8 cellular contexts compared by ENCODE assay signal in the genomic region with DNA sequence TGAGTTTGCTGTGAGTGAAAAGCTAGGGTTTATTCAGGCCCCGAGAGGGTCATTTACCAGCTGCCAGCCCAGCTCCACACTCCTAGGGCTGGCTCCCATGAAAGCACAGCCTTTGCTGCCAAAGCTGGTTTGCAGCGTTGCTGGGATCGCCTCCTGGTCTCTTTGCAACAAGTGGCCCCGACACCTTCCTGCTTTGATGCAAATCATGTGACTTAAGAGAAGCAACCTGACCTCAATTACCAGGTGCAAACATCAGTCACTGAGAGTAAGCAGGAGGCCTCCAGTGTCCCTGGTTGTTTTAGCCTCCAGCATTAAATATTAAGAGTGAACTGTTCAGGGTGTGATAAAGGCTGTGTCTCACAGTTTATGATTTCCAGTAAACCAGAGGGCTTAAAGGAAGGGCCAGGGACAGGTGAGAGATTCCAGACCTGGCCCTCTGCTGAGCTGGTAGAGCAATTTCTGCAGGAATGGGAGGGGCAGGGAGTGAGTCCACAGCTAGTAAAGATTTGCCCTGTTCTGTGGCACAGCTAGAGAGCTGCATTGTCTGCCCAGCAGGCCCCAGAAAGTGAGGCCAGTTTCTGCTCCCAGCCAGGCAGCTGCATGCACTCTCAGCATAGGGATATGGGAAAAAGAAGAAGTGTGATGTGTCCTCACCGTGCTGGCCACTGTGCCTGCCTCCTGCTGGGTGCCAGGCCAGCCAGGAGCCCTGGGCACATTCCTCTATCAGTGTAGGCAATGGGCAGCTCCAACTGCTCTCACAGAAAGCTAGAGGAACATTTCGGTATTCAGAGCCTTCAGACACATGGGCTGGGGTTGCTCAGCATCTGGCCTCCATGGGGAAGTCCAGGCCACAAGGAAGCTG. TPM values are rescaled to one million over a fixed set of nuclear protein-coding genes. Genes with fewer than 3 reads are reported as not detected.
A peak's percentile ranks its signal among the peaks of the same experiment; 100 is the strongest.
DNase-seq lines count a peak whose midpoint lies in the region; ATAC-seq, FAIRE-seq and TF ChIP-seq lines count a peak whose summit lies in the region.

No MANE protein-coding gene starts in this region.

- H3K27ac ChIP-seq in PC-3 (ENCODE audit: low read length) (peak overlapping the region; percentile 55), right atrium auricular region (peak overlapping the region; percentile 46 to 58)

- H3K4me2 ChIP-seq in PC-3 (ENCODE audit: low read length): peak overlapping the region; percentile 32; the same call in 1 of the 2 replicates

- H3K79me2 ChIP-seq in PC-3 (ENCODE audit: low read length): 0 out of 2 replicates have a peak, but pooled peaks cover 5% of the 10 kb centered on the region

- no peak overlapping the region for H3K4me3 ChIP-seq in PC-3 (ENCODE audit: low read length)
- H3K4me3 ChIP-seq in right atrium auricular region: no peak overlapping the region

- H3K9me3 Mint-ChIP-seq in activated T-helper 1 cell treated with anti-CD3 and anti-CD28 coated beads, Interleukin-12 subunit alpha, Interleukin-12 subunit beta, Interleukin-2, Interleukin-4 antibody, amounts not matched to agents 30 ng/mL and 10 ng/mL and 1 ng/mL, durations not matched to agents 14 hours and 24 hours and 36 hours: no peaks in the 10 kb centered on the region

- peaks cover 64% of the 10 kb centered on the region for H3K4me1 ChIP-seq in PC-3 (ENCODE audit: insufficient read depth, low read length)
- H3K4me1 ChIP-seq in right atrium auricular region: peaks cover 0 to 76% of the 10 kb centered on the region in 2 donors

- no peak overlapping the region for H2AFZ ChIP-seq in PC-3 (ENCODE audit: low read length)

- intact Hi-C loops in PC-3 (cut with micrococcal nuclease): no loop called here
- intact Hi-C loops in activated T-helper 1 cell treated with anti-CD3 and anti-CD28 coated beads, Interleukin-12 subunit alpha, Interleukin-12 subunit beta, Interleukin-2, Interleukin-4 antibody, amounts not matched to agents 30 ng/mL and 10 ng/mL and 1 ng/mL, durations not matched to agents 14 hours and 24 hours and 36 hours (cut with micrococcal nuclease): loop anchor here (1.0 to 5.0 kb wide), 6 partner anchors 7 to 630 kb away; a partner anchor contains a TSS

- no TSS peak for BruUV-seq in PC-3 (replicated peaks; lab: Mats Ljungman, UMichigan)

- H3K36me3 ChIP-seq in PC-3 (ENCODE audit: low read depth, low read length) (no peaks in the 10 kb centered on the region), right atrium auricular region (peaks cover 4% of the 10 kb centered on the region)

- H3K4me3 Mint-ChIP-seq in activated T-helper 1 cell treated with anti-CD3 and anti-CD28 coated beads, Interleukin-12 subunit alpha, Interleukin-12 subunit beta, Interleukin-2, Interleukin-4 antibody, amounts not matched to agents 30 ng/mL and 10 ng/mL and 1 ng/mL, durations not matched to agents 14 hours and 24 hours and 36 hours: peak overlapping the region; percentile 72

- FAIRE-seq in D721Med (lab: Jason Lieb, UNC): no peak
- no peak for FAIRE-seq in frontal cortex (lab: Jason Lieb, UNC)

- CTCF ChIA-PET in PC-3 (lab: Charles Lee): no interaction called here

- no peaks in the 10 kb centered on the region for H4K20me1 ChIP-seq in PC-3 (ENCODE audit: low read length)

- no peak overlapping the region for H3K9ac ChIP-seq in PC-3 (ENCODE audit: low read length)

- H3K27me3 ChIP-seq in PC-3 (ENCODE audit: low read length) (no peaks in the 10 kb centered on the region), right atrium auricular region (no peaks in the 10 kb centered on the region)

- POLR2A ChIA-PET in PC-3 (lab: Charles Lee; ENCODE audit: unreplicated experiment): interaction anchor here (0.5 to 0.8 kb wide), 3 partner anchors 27 to 63 kb away, joined by 4 to 6 read pairs (median 5); a partner anchor contains a TSS

- no peaks in the 10 kb centered on the region for H3K27me3 Mint-ChIP-seq in activated T-helper 1 cell treated with anti-CD3 and anti-CD28 coated beads, Interleukin-12 subunit alpha, Interleukin-12 subunit beta, Interleukin-2, Interleukin-4 antibody, amounts not matched to agents 30 ng/mL and 10 ng/mL and 1 ng/mL, durations not matched to agents 14 hours and 24 hours and 36 hours (ENCODE audit: insufficient read depth)

- peak; percentile 71 for ATAC-seq in PC-3

- H3K4me1 Mint-ChIP-seq in activated T-helper 1 cell treated with anti-CD3 and anti-CD28 coated beads, Interleukin-12 subunit alpha, Interleukin-12 subunit beta, Interleukin-2, Interleukin-4 antibody, amounts not matched to agents 30 ng/mL and 10 ng/mL and 1 ng/mL, durations not matched to agents 14 hours and 24 hours and 36 hours (ENCODE audit: low read depth): peaks cover 100% of the 10 kb centered on the region

- H3K36me3 Mint-ChIP-seq in activated T-helper 1 cell treated with anti-CD3 and anti-CD28 coated beads, Interleukin-12 subunit alpha, Interleukin-12 subunit beta, Interleukin-2, Interleukin-4 antibody, amounts not matched to agents 30 ng/mL and 10 ng/mL and 1 ng/mL, durations not matched to agents 14 hours and 24 hours and 36 hours (ENCODE audit: low read depth): peaks cover 26% of the 10 kb centered on the region

- H3K27ac Mint-ChIP-seq in activated T-helper 1 cell treated with anti-CD3 and anti-CD28 coated beads, Interleukin-12 subunit alpha, Interleukin-12 subunit beta, Interleukin-2, Interleukin-4 antibody, amounts not matched to agents 30 ng/mL and 10 ng/mL and 1 ng/mL, durations not matched to agents 14 hours and 24 hours and 36 hours: peak overlapping the region; percentile 98

- no peaks in the 10 kb centered on the region for H3K9me2 ChIP-seq in PC-3 (replicated peaks; ENCODE audit: low read length)

- no peaks in the 10 kb centered on the region for H3F3A ChIP-seq in PC-3 (ENCODE audit: low read length, unreplicated experiment)

- H3K9me3 ChIP-seq in PC-3 (ENCODE audit: low read length): no peaks in the 10 kb centered on the region
- H3K9me3 ChIP-seq in right atrium auricular region: no peaks in the 10 kb centered on the region

- TF ChIP-seq CTCF in PC-3 (conservative IDR thresholded peaks at IDR 0.05; ENCODE audit: low read depth, low read length): no peak
- TF ChIP-seq CTCF in right atrium auricular region (IDR thresholded peaks at IDR 0.05): no peak
- TF ChIP-seq CTCF in D721Med (IDR thresholded peaks at IDR 0.05; ENCODE audit: insufficient read depth, missing control alignments): no peak

- peak; percentile 59 for DNase-seq in stimulated activated CD4-positive, alpha-beta T cell treated with anti-CD3 and anti-CD28 coated beads, Interleukin-15, amount 100 ng/mL, for 24 hours
- no peak for DNase-seq in stimulated activated CD4-positive, alpha-beta T cell treated with anti-CD3 and anti-CD28 coated beads, Interleukin-12 subunit alpha, Interleukin-12 subunit beta, amount 100 ng/mL, for 4 hours
- DNase-seq in PC-3 (peak; percentile 54), right atrium auricular region (ENCODE audit: low spot score) (peak; percentile 59), D721Med (ENCODE audit: insufficient read length, low spot score) (no peak), frontal cortex (ENCODE audit: low spot score in 2 of 2) (no peak)
- DNase-seq in activated T-helper 1 cell treated with anti-CD3 and anti-CD28 coated beads, Interleukin-12 subunit alpha, Interleukin-12 subunit beta, Interleukin-2, Interleukin-4 antibody, amounts not matched to agents 30 ng/mL and 10 ng/mL and 1 ng/mL, durations not matched to agents 14 hours and 24 hours and 36 hours (ENCODE audit: low spot score): peak; percentile 64
- DNase-seq in stimulated activated CD4-positive, alpha-beta T cell treated with anti-CD3 and anti-CD28 coated beads, Interleukin-2, amount 100 ng/mL, for 4 hours (ENCODE audit: low read depth): peak; percentile 65

RNA-seq across cellular contexts. Expression of a gene that starts 58.0 kb away (rescaled TPM):
- total RNA-seq in PC-3 (2014; rRNA removed) (8.2 and 21.8 TPM in 2 replicates), right atrium auricular region (10 to 100 TPM in 1 of 2 donors, 1 to 10 TPM in 1; 8.6 to 17.6 TPM), frontal cortex (6.5 TPM)
- 4.3 and 6.2 TPM in 2 replicates for total RNA-seq in activated T-helper 1 cell treated with anti-CD3 and anti-CD28 coated beads, Interleukin-12 subunit alpha, Interleukin-12 subunit beta, Interleukin-2, Interleukin-4 antibody, amounts not matched to agents 30 ng/mL and 10 ng/mL and 1 ng/mL, durations not matched to agents 14 hours and 24 hours and 36 hours

Comparison
In these comparisons a context has a peak if more than half of its experiments do, and no peak if none do; other contexts are left out.
1. DNase-seq: peak in stimulated activated CD4-positive, alpha-beta T cell treated with anti-CD3 and anti-CD28 coated beads, Interleukin-15, amount 100 ng/mL, for 24 hours (single experiment), PC-3 (single experiment), activated T-helper 1 cell treated with anti-CD3 and anti-CD28 coated beads, Interleukin-12 subunit alpha, Interleukin-12 subunit beta, Interleukin-2, Interleukin-4 antibody, amounts not matched to agents 30 ng/mL and 10 ng/mL and 1 ng/mL, durations not matched to agents 14 hours and 24 hours and 36 hours (single experiment), right atrium auricular region (single experiment) and stimulated activated CD4-positive, alpha-beta T cell treated with anti-CD3 and anti-CD28 coated beads, Interleukin-2, amount 100 ng/mL, for 4 hours (single experiment); none in stimulated activated CD4-positive, alpha-beta T cell treated with anti-CD3 and anti-CD28 coated beads, Interleukin-12 subunit alpha, Interleukin-12 subunit beta, amount 100 ng/mL, for 4 hours (single experiment), D721Med (single experiment) and frontal cortex (0 of 2).